ENCODE assay signal across 35 cellular contexts in the genomic region with DNA sequence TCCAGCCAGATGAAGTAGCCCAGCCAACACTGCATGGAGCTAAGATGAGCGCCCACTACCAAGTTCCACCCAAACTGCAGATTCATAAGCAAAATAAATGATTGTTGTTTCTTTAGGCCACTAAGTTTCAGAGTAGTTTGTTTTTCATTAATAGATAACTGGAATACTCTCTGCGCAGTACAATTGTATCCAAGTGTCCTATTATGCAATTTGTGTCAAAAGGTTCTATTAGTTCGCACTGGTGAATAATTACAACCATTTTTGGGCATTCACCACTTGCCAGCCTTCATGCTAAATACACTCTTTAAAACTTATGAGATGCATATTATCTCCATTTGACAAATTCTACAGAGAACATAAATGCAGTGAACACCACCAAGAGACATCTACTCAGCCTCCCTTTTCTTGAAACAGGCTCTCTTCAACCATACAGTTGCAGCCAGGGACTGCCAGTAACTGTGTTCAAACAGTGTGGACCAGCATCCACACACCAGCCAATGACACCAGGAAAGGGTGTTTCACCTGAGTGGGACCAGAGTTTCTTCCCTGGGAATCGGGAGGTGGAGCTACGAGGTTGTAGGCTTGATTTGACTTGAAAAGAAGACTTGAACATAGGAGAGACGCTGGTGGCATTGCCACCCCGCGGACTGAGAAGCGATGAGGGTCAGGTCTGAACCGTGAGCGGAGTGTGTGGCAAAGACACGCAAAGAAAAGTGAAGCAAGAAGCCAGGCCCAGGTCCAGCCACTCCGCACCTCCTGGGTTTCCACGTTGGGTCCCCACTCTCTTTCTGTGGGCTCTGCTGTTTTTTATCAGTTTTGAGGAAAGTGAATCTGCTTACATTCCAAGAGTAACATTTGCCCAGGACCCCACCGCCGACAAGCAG. TPM values are rescaled to one million over a fixed set of nuclear protein-coding genes. Genes with fewer than 3 reads are reported as not detected.
"Had no signal": no experiment of that assay in that cellular context is flagged by ENCODE, and none has a peak within 500 bp of the region (broad histone marks: within the 10 kb centered on the region; RNA-seq: fewer than 3 reads in every experiment).

No MANE protein-coding gene starts in this region.

- H3K36me3 ChIP-seq: ascending aorta, cardiac muscle cell had no signal

- H3K4me3 Mint-ChIP-seq: activated B cell treated with CpG ODN at 0.5 μM for 24 hours; activated CD4-positive, alpha-beta memory T cell treated with anti-CD3 and anti-CD28 coated beads, Interleukin-2, amount 10 ng/mL, durations not matched to agents 7 days and 5 days; activated CD4-positive, alpha-beta T cell treated with anti-CD3 and anti-CD28 coated beads, Interleukin-2, amount 10 ng/mL, durations not matched to agents 24 days and 14 days; activated CD8-positive, alpha-beta memory T cell treated with anti-CD3 and anti-CD28 coated beads, Interleukin-2, amount 10 ng/mL, durations not matched to agents 7 days and 5 days; activated CD8-positive, alpha-beta T cell treated with anti-CD3 and anti-CD28 coated beads, Interleukin-2, amount 10 ng/mL, durations not matched to agents 7 days and 5 days; activated naive CD4-positive, alpha-beta T cell treated with anti-CD3 and anti-CD28 coated beads, Interleukin-2, amount 10 ng/mL, durations not matched to agents 7 days and 5 days; activated naive CD4-positive, alpha-beta T cell treated with anti-CD3 and anti-CD28 coated beads, Interleukin-2, amount 50 U/mL, for 24 hours; activated naive CD8-positive, alpha-beta T cell; activated naive CD8-positive, alpha-beta T cell treated with anti-CD3 and anti-CD28 coated beads, Interleukin-2, amount 10 ng/mL, durations not matched to agents 7 days and 5 days; activated naive CD8-positive, alpha-beta T cell treated with anti-CD3 and anti-CD28 coated beads, Interleukin-2, amount 50 U/mL, for 24 hours; activated T-cell treated with anti-CD3 and anti-CD28 coated beads, Interleukin-2, amount 50 U/mL, for 24 hours; central memory CD8-positive, alpha-beta T cell; T-helper 1 cell treated with Interleukin-12 subunit alpha and Interleukin-12 subunit beta and Interleukin-4 antibody, amounts not matched to agents 30 μg/mL and 1 μg/mL, for 36 hours; T-helper 2 cell treated with Interferon-gamma antibody and Interleukin-4, amounts not matched to agents 5 μg/mL and 100 μg/mL, for 36 hours had no signal

- H3K9me3 ChIP-seq: ascending aorta had no signal

- H3K4me3 ChIP-seq: ascending aorta, cardiac muscle cell had no signal

- H3K27me3 ChIP-seq: ascending aorta, cardiac muscle cell had no signal

- ATAC-seq: activated CD8-positive, alpha-beta memory T cell treated with anti-CD3 and anti-CD28 coated beads, Interleukin-2, amount 10 ng/mL, durations not matched to agents 7 days and 5 days; activated CD8-positive, alpha-beta T cell treated with anti-CD3 and anti-CD28 coated beads, Interleukin-2, amount 10 ng/mL, durations not matched to agents 7 days and 5 days; activated naive CD8-positive, alpha-beta T cell treated with anti-CD3 and anti-CD28 coated beads, Interleukin-2, amount 50 U/mL, for 24 hours had no signal

- DNase-seq: activated B cell treated with CpG ODN at 0.5 μM for 24 hours; activated CD4-positive, alpha-beta memory T cell treated with anti-CD3 and anti-CD28 coated beads, Interleukin-2, amount 10 ng/mL, durations not matched to agents 7 days and 5 days; activated CD4-positive, alpha-beta T cell treated with anti-CD3 and anti-CD28 coated beads for 4 hours; activated CD4-positive, alpha-beta T cell treated with anti-CD3 and anti-CD28 coated beads, Interleukin-2, amount 10 ng/mL, durations not matched to agents 24 days and 14 days; activated CD4-positive, alpha-beta T cell treated with anti-CD3 and anti-CD28 coated beads, Interleukin-2, amount 50 U/mL, for 48 hours; activated CD4-positive, CD25-positive, alpha-beta regulatory T cell treated with anti-CD3 and anti-CD28 coated beads, Interleukin-2, amount 50 U/mL, for 72 hours; activated CD8-positive, alpha-beta memory T cell treated with anti-CD3 and anti-CD28 coated beads for 24 hours; activated CD8-positive, alpha-beta memory T cell treated with anti-CD3 and anti-CD28 coated beads, Interleukin-2, amount 10 ng/mL, durations not matched to agents 7 days and 5 days; activated CD8-positive, alpha-beta memory T cell treated with anti-CD3 and anti-CD28 coated beads, Interleukin-2, amount 50 U/mL, for 48 hours; activated CD8-positive, alpha-beta T cell treated with anti-CD3 and anti-CD28 coated beads, Interleukin-2, amount 10 ng/mL, durations not matched to agents 7 days and 5 days; activated effector memory CD4-positive, alpha-beta T cell treated with Interleukin-2 at 50 U/mL for 16 hours; activated gamma-delta T cell; activated naive CD4-positive, alpha-beta T cell treated with anti-CD3 and anti-CD28 coated beads, Interleukin-2, amount 10 ng/mL, durations not matched to agents 7 days and 5 days; activated naive CD4-positive, alpha-beta T cell treated with Interleukin-2 at 50 U/mL for 16 hours; activated naive CD8-positive, alpha-beta T cell treated with anti-CD3 and anti-CD28 coated beads, Interleukin-2, amount 10 ng/mL, durations not matched to agents 7 days and 5 days; activated naive CD8-positive, alpha-beta T cell treated with anti-CD3 and anti-CD28 coated beads, Interleukin-2, amount 50 U/mL, for 24 hours; activated T-cell treated with anti-CD3 and anti-CD28 coated beads, Interleukin-2, amount 50 U/mL, for 24 hours; activated T-cell treated with anti-CD3 and anti-CD28 coated beads, Interleukin-2, amount 50 U/mL, for 48 hours; amygdala; anterior cingulate cortex; caudate nucleus; SW 1271; T-helper 1 cell; T-helper 2 cell; T-helper 9 cell had no signal

- H3K36me3 Mint-ChIP-seq: activated CD8-positive, alpha-beta memory T cell treated with anti-CD3 and anti-CD28 coated beads, Interleukin-2, amount 10 ng/mL, durations not matched to agents 7 days and 5 days; activated naive CD4-positive, alpha-beta T cell treated with anti-CD3 and anti-CD28 coated beads, Interleukin-2, amount 10 ng/mL, durations not matched to agents 7 days and 5 days; activated naive CD4-positive, alpha-beta T cell treated with anti-CD3 and anti-CD28 coated beads, Interleukin-2, amount 50 U/mL, for 24 hours; activated naive CD8-positive, alpha-beta T cell treated with anti-CD3 and anti-CD28 coated beads, Interleukin-2, amount 10 ng/mL, durations not matched to agents 7 days and 5 days; brain had no signal

- H3K27me3 Mint-ChIP-seq: activated B cell treated with CpG ODN at 0.5 μM for 24 hours; activated CD4-positive, alpha-beta memory T cell treated with anti-CD3 and anti-CD28 coated beads, Interleukin-2, amount 10 ng/mL, durations not matched to agents 7 days and 5 days; activated CD8-positive, alpha-beta memory T cell treated with anti-CD3 and anti-CD28 coated beads, Interleukin-2, amount 10 ng/mL, durations not matched to agents 7 days and 5 days; brain had no signal

- H3K27ac Mint-ChIP-seq: activated B cell treated with CpG ODN at 0.5 μM for 24 hours; activated CD4-positive, alpha-beta memory T cell treated with anti-CD3 and anti-CD28 coated beads, Interleukin-2, amount 10 ng/mL, durations not matched to agents 7 days and 5 days; activated CD4-positive, alpha-beta T cell treated with anti-CD3 and anti-CD28 coated beads, Interleukin-2, amount 10 ng/mL, durations not matched to agents 24 days and 14 days; activated CD8-positive, alpha-beta memory T cell treated with anti-CD3 and anti-CD28 coated beads, Interleukin-2, amount 10 ng/mL, durations not matched to agents 7 days and 5 days; activated CD8-positive, alpha-beta T cell treated with anti-CD3 and anti-CD28 coated beads, Interleukin-2, amount 10 ng/mL, durations not matched to agents 7 days and 5 days; activated naive CD4-positive, alpha-beta T cell treated with anti-CD3 and anti-CD28 coated beads, Interleukin-2, amount 10 ng/mL, durations not matched to agents 7 days and 5 days; activated naive CD4-positive, alpha-beta T cell treated with anti-CD3 and anti-CD28 coated beads, Interleukin-2, amount 50 U/mL, for 24 hours; activated naive CD8-positive, alpha-beta T cell; activated naive CD8-positive, alpha-beta T cell treated with anti-CD3 and anti-CD28 coated beads, Interleukin-2, amount 10 ng/mL, durations not matched to agents 7 days and 5 days; activated naive CD8-positive, alpha-beta T cell treated with anti-CD3 and anti-CD28 coated beads, Interleukin-2, amount 50 U/mL, for 24 hours; activated T-cell treated with anti-CD3 and anti-CD28 coated beads, Interleukin-2, amount 50 U/mL, for 24 hours; activated T-helper 2 cell treated with anti-CD3 and anti-CD28 coated beads, Interferon-gamma antibody, Interleukin-2, Interleukin-4, amounts not matched to agents 10 μg/mL and 5 μg/mL and 100 μg/mL, durations not matched to agents 14 hours and 24 hours and 36 hours; T-helper 1 cell treated with Interleukin-12 subunit alpha and Interleukin-12 subunit beta and Interleukin-4 antibody, amounts not matched to agents 30 μg/mL and 1 μg/mL, for 36 hours; T-helper 2 cell treated with Interferon-gamma antibody and Interleukin-4, amounts not matched to agents 5 μg/mL and 100 μg/mL, for 36 hours had no signal

- H3K4me1 ChIP-seq: ascending aorta had no signal

- H3K27ac ChIP-seq: ascending aorta, cardiac muscle cell, VCaP had no signal

- H3K9me3 Mint-ChIP-seq: activated CD4-positive, alpha-beta T cell treated with anti-CD3 and anti-CD28 coated beads, Interleukin-2, amount 10 ng/mL, durations not matched to agents 24 days and 14 days; activated naive CD4-positive, alpha-beta T cell treated with anti-CD3 and anti-CD28 coated beads, Interleukin-2, amount 10 ng/mL, durations not matched to agents 7 days and 5 days; activated naive CD4-positive, alpha-beta T cell treated with anti-CD3 and anti-CD28 coated beads, Interleukin-2, amount 50 U/mL, for 24 hours; activated naive CD8-positive, alpha-beta T cell treated with anti-CD3 and anti-CD28 coated beads, Interleukin-2, amount 10 ng/mL, durations not matched to agents 7 days and 5 days; activated T-helper 2 cell treated with anti-CD3 and anti-CD28 coated beads, Interferon-gamma antibody, Interleukin-2, Interleukin-4, amounts not matched to agents 10 μg/mL and 5 μg/mL and 100 μg/mL, durations not matched to agents 14 hours and 24 hours and 36 hours; T-helper 1 cell treated with Interleukin-12 subunit alpha and Interleukin-12 subunit beta and Interleukin-4 antibody, amounts not matched to agents 30 μg/mL and 1 μg/mL, for 36 hours; T-helper 2 cell treated with Interferon-gamma antibody and Interleukin-4, amounts not matched to agents 5 μg/mL and 100 μg/mL, for 36 hours had no signal

- H3K4me1 Mint-ChIP-seq: activated B cell treated with CpG ODN at 0.5 μM for 24 hours; activated CD4-positive, alpha-beta memory T cell treated with anti-CD3 and anti-CD28 coated beads, Interleukin-2, amount 10 ng/mL, durations not matched to agents 7 days and 5 days; activated CD4-positive, alpha-beta T cell treated with anti-CD3 and anti-CD28 coated beads, Interleukin-2, amount 10 ng/mL, durations not matched to agents 24 days and 14 days; activated CD8-positive, alpha-beta memory T cell treated with anti-CD3 and anti-CD28 coated beads, Interleukin-2, amount 10 ng/mL, durations not matched to agents 7 days and 5 days; activated naive CD4-positive, alpha-beta T cell treated with anti-CD3 and anti-CD28 coated beads, Interleukin-2, amount 10 ng/mL, durations not matched to agents 7 days and 5 days; activated naive CD4-positive, alpha-beta T cell treated with anti-CD3 and anti-CD28 coated beads, Interleukin-2, amount 50 U/mL, for 24 hours; activated naive CD8-positive, alpha-beta T cell treated with anti-CD3 and anti-CD28 coated beads, Interleukin-2, amount 10 ng/mL, durations not matched to agents 7 days and 5 days; activated naive CD8-positive, alpha-beta T cell treated with anti-CD3 and anti-CD28 coated beads, Interleukin-2, amount 50 U/mL, for 24 hours; central memory CD8-positive, alpha-beta T cell had no signal

RNA-seq across cellular contexts. Expression of a gene that starts 53.0 kb away (rescaled TPM):
- total RNA-seq: activated B cell treated with CpG ODN at 0.5 μM for 24 hours; activated CD4-positive, alpha-beta memory T cell treated with anti-CD3 and anti-CD28 coated beads, Interleukin-2, amount 10 ng/mL, durations not matched to agents 7 days and 5 days; activated CD4-positive, alpha-beta T cell treated with anti-CD3 and anti-CD28 coated beads, Interleukin-2, amount 10 ng/mL, durations not matched to agents 24 days and 14 days; activated CD8-positive, alpha-beta memory T cell treated with anti-CD3 and anti-CD28 coated beads, Interleukin-2, amount 10 ng/mL, durations not matched to agents 7 days and 5 days; activated CD8-positive, alpha-beta T cell treated with anti-CD3 and anti-CD28 coated beads, Interleukin-2, amount 10 ng/mL, durations not matched to agents 7 days and 5 days; activated naive CD8-positive, alpha-beta T cell treated with anti-CD3 and anti-CD28 coated beads, Interleukin-2, amount 10 ng/mL, durations not matched to agents 7 days and 5 days; activated T-helper 2 cell treated with anti-CD3 and anti-CD28 coated beads, Interferon-gamma antibody, Interleukin-2, Interleukin-4, amounts not matched to agents 10 μg/mL and 5 μg/mL and 100 μg/mL, durations not matched to agents 14 hours and 24 hours and 36 hours had no signal
- polyA plus RNA-seq: cardiac muscle cell had no signal
